In the genomic region with DNA sequence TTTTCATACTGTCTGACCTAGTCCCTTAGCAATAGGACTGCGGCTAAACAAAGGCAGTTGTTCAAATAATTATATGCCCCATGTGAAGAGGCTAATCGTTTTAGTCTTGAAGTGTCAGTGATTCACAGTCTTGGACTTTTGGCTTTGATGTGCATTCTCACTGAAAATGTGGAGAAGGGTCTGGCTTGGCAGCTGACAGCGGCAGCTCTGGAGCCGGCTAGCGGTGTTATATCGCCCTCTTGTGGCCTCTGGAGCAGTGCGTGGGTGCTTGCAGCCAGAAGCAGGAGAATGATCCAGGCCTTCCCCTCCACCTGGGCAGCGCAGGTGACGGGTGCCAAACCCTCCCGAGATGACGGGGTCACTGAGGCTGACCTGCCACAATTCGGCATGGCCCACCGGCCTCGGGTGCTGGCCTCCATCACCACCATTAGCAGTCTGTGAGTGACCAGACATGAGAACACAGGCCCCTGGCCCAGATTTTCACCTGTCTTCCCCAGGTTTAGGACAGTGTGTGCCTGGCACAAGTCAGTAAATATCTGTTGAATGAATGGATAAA, we compare ENCODE assay signal across 8 cellular contexts.
A peak's percentile ranks its signal among the peaks of the same experiment; 100 is the strongest.
DNase-seq lines count a peak whose midpoint lies in the region; ATAC-seq and TF ChIP-seq lines count a peak whose summit lies in the region.

No MANE protein-coding gene starts in this region.

- intact Hi-C loops in heart right ventricle (cut with DNase I) (loop anchor here in 9 of 10 donors (1.0 to 10.0 kb wide), 7 partner anchors 121 to 1255 kb away; no protein-coding TSS in a partner anchor), uterus (cut with DNase I; ENCODE audit: low total_unique reads) (loop anchor here (5.0 to 10.0 kb wide), 2 partner anchors 122 to 1255 kb away; no protein-coding TSS in a partner anchor)

- peaks cover 83% of the 10 kb centered on the region; the same call in 1 of the 2 replicates for H3K36me3 ChIP-seq in Loucy (ENCODE audit: insufficient read depth, low read length)
- H3K36me3 ChIP-seq in SU-DHL-6 (ENCODE audit: low read length) = no peaks in the 10 kb centered on the region
- H3K36me3 ChIP-seq in adipocyte (ENCODE audit: control insufficient read depth, insufficient read depth, low read length, severe bottlenecking) = peaks cover 9% of the 10 kb centered on the region
- peaks cover 0 to 47% (median 0%) of the 10 kb centered on the region in 9 donors for H3K36me3 ChIP-seq in heart right ventricle
- H3K36me3 ChIP-seq in uterus = no peaks in the 10 kb centered on the region

- no peaks in the 10 kb centered on the region for H3K4me1 ChIP-seq in Loucy (ENCODE audit: insufficient read depth, low read length, poor library complexity, severe bottlenecking)
- H3K4me1 ChIP-seq in adipocyte (ENCODE audit: control insufficient read depth, insufficient read depth, low read length) = peaks cover 8% of the 10 kb centered on the region
- peaks cover 0 to 30% (median 17%) of the 10 kb centered on the region in 9 donors for H3K4me1 ChIP-seq in heart right ventricle
- no peaks in the 10 kb centered on the region for H3K4me1 ChIP-seq in uterus

- peak; percentile 73 to 83 (median 78) for ATAC-seq in heart right ventricle
- ATAC-seq in GM18861 (IDR thresholded peaks at IDR 0.05; ENCODE audit: unreplicated experiment) = no peak

- no peaks in the 10 kb centered on the region for H3F3A ChIP-seq in Loucy (ENCODE audit: low read depth)
- H3F3A ChIP-seq in SU-DHL-6 (ENCODE audit: insufficient read depth) = no peaks in the 10 kb centered on the region

- H3K9me2 ChIP-seq in Loucy (replicated peaks; ENCODE audit: low read depth, low read length) (no peaks in the 10 kb centered on the region), SU-DHL-6 (replicated peaks; ENCODE audit: insufficient read depth, low read length) (no peaks in the 10 kb centered on the region)

- WGBS in heart right ventricle, 2 donors = 12 to 15% methylated on average over 14 of the region's 14 CpGs

- no peak for TF ChIP-seq POLR2A in uterus (IDR thresholded peaks at IDR 0.05)

- H3K9ac ChIP-seq in Loucy (ENCODE audit: low read depth, low read length, poor library complexity, severe bottlenecking) (no peak overlapping the region), SU-DHL-6 (ENCODE audit: low read length) (no peak overlapping the region), adipocyte (ENCODE audit: low read length) (peak overlapping the region; percentile 15)

- DNase-seq in GM03348 (ENCODE audit: low spot score) (peak; percentile 94), adipocyte (ENCODE audit: low read depth) (peak; percentile 92), heart right ventricle (peak; percentile 75 to 77), pulmonary artery endothelial cell (ENCODE audit: low read depth, low spot score) (peak; percentile 46), uterus (peak; percentile 78 to 80)

- H2AFZ ChIP-seq in Loucy (ENCODE audit: low read length) (no peak overlapping the region), SU-DHL-6 (ENCODE audit: low read depth, low read length, severe bottlenecking) (no peak overlapping the region)

- H4K20me1 ChIP-seq in Loucy (ENCODE audit: insufficient read depth, low read length, poor library complexity, severe bottlenecking) = no peaks in the 10 kb centered on the region
- no peaks in the 10 kb centered on the region for H4K20me1 ChIP-seq in SU-DHL-6 (ENCODE audit: low read depth, low read length)

- H3K9me3 ChIP-seq in Loucy (ENCODE audit: insufficient read depth, low read depth, low read length) (no peaks in the 10 kb centered on the region), SU-DHL-6 (ENCODE audit: insufficient read depth, low read length) (no peaks in the 10 kb centered on the region), adipocyte (ENCODE audit: control insufficient read depth, low read length) (no peaks in the 10 kb centered on the region), heart right ventricle (no peaks in the 10 kb centered on the region), uterus (no peaks in the 10 kb centered on the region)

- peak; percentile 95 for TF ChIP-seq CTCF in Loucy (conservative IDR thresholded peaks at IDR 0.05; ENCODE audit: low read length)
- TF ChIP-seq CTCF in SU-DHL-6 (IDR thresholded peaks at IDR 0.05; ENCODE audit: insufficient read depth, low read length, poor library complexity, severe bottlenecking) = peak; percentile 81
- peak; percentile 86 to 99 (median 98) for TF ChIP-seq CTCF in heart right ventricle (IDR thresholded peaks at IDR 0.05)
- TF ChIP-seq CTCF in uterus (IDR thresholded peaks at IDR 0.05) = peak; percentile 90 to 98 (median 95)

- H3K4me2 ChIP-seq in Loucy (ENCODE audit: low read depth, low read length, poor library complexity, severe bottlenecking) (no peak overlapping the region), SU-DHL-6 (ENCODE audit: low read depth, low read length, poor library complexity, severe bottlenecking) (no peak overlapping the region)

- no peaks in the 10 kb centered on the region for H3K79me2 ChIP-seq in Loucy (ENCODE audit: insufficient read depth, low read length)
- H3K79me2 ChIP-seq in SU-DHL-6 (ENCODE audit: insufficient read depth, low read length) = no peaks in the 10 kb centered on the region

- H3K27me3 ChIP-seq in Loucy (ENCODE audit: insufficient read depth, low read length, poor library complexity, severe bottlenecking) (no peaks in the 10 kb centered on the region), SU-DHL-6 (ENCODE audit: low read length) (no peaks in the 10 kb centered on the region), adipocyte (replicated peaks; ENCODE audit: control insufficient read depth, insufficient read depth, low read length) (no peaks in the 10 kb centered on the region), heart right ventricle (no peaks in the 10 kb centered on the region), uterus (no peaks in the 10 kb centered on the region)

- H3K27ac ChIP-seq in SU-DHL-6 (ENCODE audit: low read depth, low read length) (no peak overlapping the region), heart right ventricle (no peak overlapping the region), uterus (no peak overlapping the region)

- H3K4me3 ChIP-seq in Loucy (ENCODE audit: low read length, poor library complexity, severe bottlenecking) (no peak overlapping the region), SU-DHL-6 (ENCODE audit: insufficient read depth, low read length, poor library complexity, severe bottlenecking) (no peak overlapping the region), adipocyte (ENCODE audit: low read length) (no peak overlapping the region), heart right ventricle (no peak overlapping the region), uterus (no peak overlapping the region)
